ENCODE assay signal across 2 cellular contexts in genomic region chr12:29228474-29229157, GRCh38.
A peak's percentile ranks its signal among the peaks of the same experiment; 100 is the strongest.
TF ChIP-seq lines count a peak whose summit lies in the region.

No MANE protein-coding gene starts in this region.

TF ChIP-seq in GM23338, 12 proteins besides CTCF, POLR2A, EP300 and RAD21 (continued from another document):
- TF ChIP-seq ZNF462 (CRISPR knock-in tag; IDR thresholded peaks at IDR 0.05), result peak; percentile 59; the same call in 1 of the 2 replicates

TF ChIP-seq in WTC11, 78 proteins besides CTCF, POLR2A, EP300 and RAD21 (continued from another document):
- TF ChIP-seq AR (CRISPR knock-in tag; IDR thresholded peaks at IDR 0.05) (no peak), FOXJ3 (CRISPR knock-in tag; IDR thresholded peaks at IDR 0.05; ENCODE audit: borderline replicate concordance) (no peak), TEAD1 (CRISPR knock-in tag; IDR thresholded peaks at IDR 0.05) (no peak), E2F1 (CRISPR knock-in tag; IDR thresholded peaks at IDR 0.05) (no peak)
- TF ChIP-seq, protein P1, sequence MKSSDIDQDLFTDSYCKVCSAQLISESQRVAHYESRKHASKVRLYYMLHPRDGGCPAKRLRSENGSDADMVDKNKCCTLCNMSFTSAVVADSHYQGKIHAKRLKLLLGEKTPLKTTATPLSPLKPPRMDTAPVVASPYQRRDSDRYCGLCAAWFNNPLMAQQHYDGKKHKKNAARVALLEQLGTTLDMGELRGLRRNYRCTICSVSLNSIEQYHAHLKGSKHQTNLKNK (CRISPR knock-in tag; IDR thresholded peaks at IDR 0.05), result no peak
- TF ChIP-seq, protein P2, sequence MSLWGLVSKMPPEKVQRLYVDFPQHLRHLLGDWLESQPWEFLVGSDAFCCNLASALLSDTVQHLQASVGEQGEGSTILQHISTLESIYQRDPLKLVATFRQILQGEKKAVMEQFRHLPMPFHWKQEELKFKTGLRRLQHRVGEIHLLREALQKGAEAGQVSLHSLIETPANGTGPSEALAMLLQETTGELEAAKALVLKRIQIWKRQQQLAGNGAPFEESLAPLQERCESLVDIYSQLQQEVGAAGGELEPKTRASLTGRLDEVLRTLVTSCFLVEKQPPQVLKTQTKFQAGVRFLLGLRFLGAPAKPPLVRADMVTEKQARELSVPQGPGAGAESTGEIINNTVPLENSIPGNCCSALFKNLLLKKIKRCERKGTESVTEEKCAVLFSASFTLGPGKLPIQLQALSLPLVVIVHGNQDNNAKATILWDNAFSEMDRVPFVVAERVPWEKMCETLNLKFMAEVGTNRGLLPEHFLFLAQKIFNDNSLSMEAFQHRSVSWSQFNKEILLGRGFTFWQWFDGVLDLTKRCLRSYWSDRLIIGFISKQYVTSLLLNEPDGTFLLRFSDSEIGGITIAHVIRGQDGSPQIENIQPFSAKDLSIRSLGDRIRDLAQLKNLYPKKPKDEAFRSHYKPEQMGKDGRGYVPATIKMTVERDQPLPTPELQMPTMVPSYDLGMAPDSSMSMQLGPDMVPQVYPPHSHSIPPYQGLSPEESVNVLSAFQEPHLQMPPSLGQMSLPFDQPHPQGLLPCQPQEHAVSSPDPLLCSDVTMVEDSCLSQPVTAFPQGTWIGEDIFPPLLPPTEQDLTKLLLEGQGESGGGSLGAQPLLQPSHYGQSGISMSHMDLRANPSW (CRISPR knock-in tag; conservative IDR thresholded peaks at IDR 0.05; ENCODE audit: low read depth), result no peak
TF ChIP-seq in WTC11: peak in this region for 0.
